10 cellular contexts compared by ENCODE assay signal in genomic region chr12:124599074-124599999, GRCh38. TPM values are rescaled to one million over a fixed set of nuclear protein-coding genes. Genes with fewer than 3 reads are reported as not detected.
A peak's percentile ranks its signal among the peaks of the same experiment; 100 is the strongest.
DNase-seq lines count a peak whose midpoint lies in the region; ATAC-seq and TF ChIP-seq lines count a peak whose summit lies in the region.
"Had no signal": no experiment of that assay in that cellular context is flagged by ENCODE, and none has a peak within 500 bp of the region (broad histone marks: within the 10 kb centered on the region; RNA-seq: fewer than 3 reads in every experiment).

No MANE protein-coding gene starts in this region.

- ATAC-seq in heart right ventricle (no peak), HG02642 (IDR thresholded peaks at IDR 0.05; ENCODE audit: poor library complexity, unreplicated experiment) (no peak)
- ATAC-seq in central memory CD8-positive, alpha-beta T cell (replicated peaks; ENCODE audit: extremely low read depth, poor library complexity, severe bottlenecking), result peak; percentile 24
- ATAC-seq in stimulated activated naive CD8-positive, alpha-beta T cell treated with anti-CD3 and anti-CD28 coated beads, Interleukin-15, Interleukin-2, amounts not matched to agents 100 U/mL and 50 U/mL, for 24 hours, result peak; percentile 68

- no peaks in the 10 kb centered on the region for H3K9me3 Mint-ChIP-seq in central memory CD8-positive, alpha-beta T cell
- H3K9me3 Mint-ChIP-seq: CD8-positive, alpha-beta memory T cell had no signal

- H3K27me3 Mint-ChIP-seq in central memory CD8-positive, alpha-beta T cell, result peaks cover 25% of the 10 kb centered on the region

- TF ChIP-seq CTCF in cardiac muscle cell (IDR thresholded peaks at IDR 0.05; ENCODE audit: low read depth, low read length), result peak; percentile 26
- peak in 1 of 9 donors; percentile 6 for TF ChIP-seq CTCF in heart right ventricle (IDR thresholded peaks at IDR 0.05)
- peak; percentile 36 for TF ChIP-seq CTCF in NB4 (IDR thresholded peaks at IDR 0.05; ENCODE audit: low read depth, low read length)

- H3K4me3 Mint-ChIP-seq in central memory CD8-positive, alpha-beta T cell, result no peak overlapping the region
- H3K4me3 Mint-ChIP-seq: CD8-positive, alpha-beta memory T cell had no signal

- H3K36me3 Mint-ChIP-seq in central memory CD8-positive, alpha-beta T cell (ENCODE audit: insufficient read depth), result peaks cover 1% of the 10 kb centered on the region

- H3K9me3 ChIP-seq in cardiac muscle cell (ENCODE audit: low read depth) (no peaks in the 10 kb centered on the region), heart right ventricle (peaks cover 0 to 2% (median 0%) of the 10 kb centered on the region in 11 donors)

- no peak for TF ChIP-seq POLR2A in NB4 (IDR thresholded peaks at IDR 0.05; ENCODE audit: extremely low read depth, insufficient read length)

- WGBS in heart right ventricle, 2 donors, result 83 to 87% methylated on average over 10 of the region's 10 CpGs

- H3K27ac ChIP-seq in cardiac muscle cell, result no peak overlapping the region
- no peak overlapping the region for H3K27ac ChIP-seq in heart right ventricle

- intact Hi-C loops in heart right ventricle (cut with DNase I), result no loop called here

- no peak overlapping the region for H3K4me3 ChIP-seq in cardiac muscle cell
- H3K4me3 ChIP-seq in heart right ventricle, result no peak overlapping the region
- H3K4me3 ChIP-seq in NB4 (ENCODE audit: low read depth, low read length), result no peak overlapping the region

- H3K27me3 ChIP-seq in cardiac muscle cell, result no peaks in the 10 kb centered on the region
- no peaks in the 10 kb centered on the region for H3K27me3 ChIP-seq in heart right ventricle

- DNase-seq in cardiac muscle cell (ENCODE audit: low read depth in 1 of 2, low spot score in 1 of 2) (peak in 1 of 2 donors; percentile 67), heart right ventricle (no peak), NB4 (ENCODE audit: low read depth) (peak; percentile 79), inferior parietal cortex (ENCODE audit: extremely low spot score) (no peak), NCI-H2029 (lab: John Stamatoyannopoulos, UW) (no peak)
- no peak for DNase-seq in central memory CD8-positive, alpha-beta T cell (ENCODE audit: low spot score in 2 of 2)
- no peak for DNase-seq in stimulated activated naive CD8-positive, alpha-beta T cell treated with anti-CD3 and anti-CD28 coated beads, Interleukin-15, Interleukin-2, amounts not matched to agents 100 U/mL and 50 U/mL, for 24 hours
- DNase-seq: CD8-positive, alpha-beta memory T cell; NCI-H1092 treated with DMSO at 0.1 percent for 48 hours had no signal

- peaks cover 3% of the 10 kb centered on the region for H3K4me1 ChIP-seq in cardiac muscle cell (ENCODE audit: low read depth)
- H3K4me1 ChIP-seq in heart right ventricle, result peaks cover 0 to 10% (median 0%) of the 10 kb centered on the region in 9 donors

- peaks cover 7% of the 10 kb centered on the region for H3K4me1 Mint-ChIP-seq in central memory CD8-positive, alpha-beta T cell

- H3K36me3 ChIP-seq in cardiac muscle cell (no peaks in the 10 kb centered on the region), heart right ventricle (no peaks in the 10 kb centered on the region)

- no peak overlapping the region for H3K27ac Mint-ChIP-seq in central memory CD8-positive, alpha-beta T cell (ENCODE audit: low read depth)
- H3K27ac Mint-ChIP-seq: CD8-positive, alpha-beta memory T cell had no signal

RNA-seq across cellular contexts. Expression of gene NCOR2, which starts 31.9 kb away (rescaled TPM):
- 57.4 and 113 TPM in 2 replicates for total RNA-seq in cardiac muscle cell
- 98.5 and 153 TPM in 2 replicates for polyA plus RNA-seq in cardiac muscle cell
- 100 to 1,000 TPM; 118 to 200 (median 136) TPM for total RNA-seq in heart right ventricle
- 10 to 100 TPM; 46.9 to 74.0 TPM for polyA plus RNA-seq in heart right ventricle

Comparison
In these comparisons a context has a peak if more than half of its experiments do, and no peak if none do; other contexts are left out.
1. ATAC-seq: peak in central memory CD8-positive, alpha-beta T cell (single experiment) and stimulated activated naive CD8-positive, alpha-beta T cell treated with anti-CD3 and anti-CD28 coated beads, Interleukin-15, Interleukin-2, amounts not matched to agents 100 U/mL and 50 U/mL, for 24 hours (single experiment); none in heart right ventricle (0 of 8) and HG02642 (single experiment).